ENCODE assay signal across 13 cellular contexts in genomic region chr3:50268276-50268675, GRCh38. TPM values are rescaled to one million over a fixed set of nuclear protein-coding genes. Genes with fewer than 3 reads are reported as not detected.
DNase-seq lines count a peak whose midpoint lies in the region; ATAC-seq, FAIRE-seq and TF ChIP-seq lines count a peak whose summit lies in the region.
"Had no signal": no experiment of that assay in that cellular context is flagged by ENCODE, and none has a peak within 500 bp of the region (broad histone marks: within the 10 kb centered on the region; RNA-seq: fewer than 3 reads in every experiment).

No MANE protein-coding gene starts in this region.

- no peaks in the 10 kb centered on the region for H3K79me1 ChIP-seq in mesendoderm (ENCODE audit: low read length)

- H3K9ac ChIP-seq in mesendoderm (ENCODE audit: low read length): no peak overlapping the region

- H2BK120ac ChIP-seq in mesendoderm (ENCODE audit: low read depth, low read length): no peak overlapping the region

- no peak overlapping the region for H3K56ac ChIP-seq in mesendoderm (ENCODE audit: low read length)

- H2BK15ac ChIP-seq in mesendoderm (replicated peaks; ENCODE audit: low read depth): no peak overlapping the region

- no peak for FAIRE-seq in pancreas (lab: Jason Lieb, UNC)
- FAIRE-seq: D721Med had no signal

- peaks cover 20 to 75% (median 57%) of the 10 kb centered on the region in 9 donors for H3K4me1 ChIP-seq in heart right ventricle
- H3K4me1 ChIP-seq in pancreas: peaks cover 25 to 45% (median 29%) of the 10 kb centered on the region in 3 donors
- H3K4me1 ChIP-seq in vagina: peaks cover 98% of the 10 kb centered on the region
- peaks cover 17% of the 10 kb centered on the region for H3K4me1 ChIP-seq in mesendoderm (ENCODE audit: control insufficient read depth, low read depth, low read length)

- no peak overlapping the region for H2BK5ac ChIP-seq in mesendoderm (ENCODE audit: low read length)

- no peak overlapping the region for H4K5ac ChIP-seq in mesendoderm (ENCODE audit: low read length)

- WGBS in heart right ventricle, 2 donors: 50 to 54% methylated on average over 3 of the region's 3 CpGs
- 25 to 28% methylated on average over 3 of the region's 3 CpGs for WGBS in pancreas, 2 donors
- no CpG with 5 or more reads among the region's 3 CpGs for WGBS in mesendoderm (ENCODE audit: extremely low coverage, insufficient coverage, low lambda C conversion rate)

- TF ChIP-seq CTCF in heart right ventricle (IDR thresholded peaks at IDR 0.05) (no peak), fibroblast of the aortic adventitia (IDR thresholded peaks at IDR 0.05; ENCODE audit: insufficient read depth, low read length) (no peak), pancreas (IDR thresholded peaks at IDR 0.05) (no peak), vagina (IDR thresholded peaks at IDR 0.05) (no peak)

- H3K23ac ChIP-seq in mesendoderm (ENCODE audit: low read length): no peak overlapping the region

- CTCF ChIA-PET in HEK293T (lab: Yijun Ruan, JAX): interaction anchor here (0.8 to 1.6 kb wide), 3 partner anchors 11 to 39 kb away, joined by 3 to 5 read pairs (median 3); no protein-coding TSS in a partner anchor

- no peak for DNase-seq in heart right ventricle
- DNase-seq in cardiac septum (ENCODE audit: low spot score): no peak
- no peak for DNase-seq in fibroblast of the aortic adventitia (ENCODE audit: low read depth)
- DNase-seq in pancreas: no peak
- no peak for DNase-seq in vagina (ENCODE audit: extremely low spot score in 2 of 2)
- DNase-seq in HEK293T (ENCODE audit: extremely low spot score): no peak
- DNase-seq in NCI-H82 treated with DMSO at 0.1 percent for 48 hours (lab: John Stamatoyannopoulos, UW; ENCODE audit: unreplicated experiment): no peak
- no peak for DNase-seq in mesendoderm

- POLR2A ChIA-PET in HEK293T (lab: Yijun Ruan, JAX): interaction anchor here (0.8 to 2.6 kb wide), 6 partner anchors 9 to 339 kb away, joined by 3 to 12 read pairs (median 5); partner anchors contain the start of genes GNAI2 and MON1A

- no peak overlapping the region for H3K4me2 ChIP-seq in mesendoderm (ENCODE audit: low read length)

- no peaks in the 10 kb centered on the region for H3K79me2 ChIP-seq in mesendoderm (ENCODE audit: control insufficient read depth, insufficient read depth, low read length)

- ATAC-seq in heart right ventricle (peak in 1 of 8 donors; percentile 0), pancreas (no peak)

- no peak overlapping the region for H3K4ac ChIP-seq in mesendoderm (ENCODE audit: low read depth, low read length)

- peak overlapping the region in 9 of 10 donors; percentile 58 to 98 (median 94) for H3K27ac ChIP-seq in heart right ventricle
- H3K27ac ChIP-seq in pancreas: peak overlapping the region; percentile 87 to 94 (median 90)
- H3K27ac ChIP-seq in vagina: peak overlapping the region; percentile 98
- H3K27ac ChIP-seq in mesendoderm (ENCODE audit: low read depth, low read length): no peak overlapping the region
- H3K27ac ChIP-seq: foreskin keratinocyte had no signal

- H3K27me3 ChIP-seq in heart right ventricle (peaks cover 0 to 16% (median 0%) of the 10 kb centered on the region in 7 donors), pancreas (no peaks in the 10 kb centered on the region), vagina (no peaks in the 10 kb centered on the region), mesendoderm (ENCODE audit: insufficient read depth, low read length, poor library complexity) (no peaks in the 10 kb centered on the region)

- intact Hi-C loops in heart right ventricle (cut with DNase I): loop anchor here in 1 of 10 donors (10.0 kb wide), 1 partner anchor 57 kb away; the partner anchor contains the start of genes HYAL2 and TUSC2
- intact Hi-C loops in cardiac septum (cut with DNase I): no loop called here
- intact Hi-C loops in pancreas (cut with DNase I): no loop called here
- intact Hi-C loops in vagina (cut with DNase I): no loop called here

- H4K8ac ChIP-seq in mesendoderm (ENCODE audit: low read depth, low read length): no peak overlapping the region

- H3K36me3 ChIP-seq in heart right ventricle (no peaks in the 10 kb centered on the region), pancreas (no peaks in the 10 kb centered on the region), vagina (no peaks in the 10 kb centered on the region), mesendoderm (ENCODE audit: control insufficient read depth, insufficient read depth, low read length) (no peaks in the 10 kb centered on the region)

- H3K9me3 ChIP-seq in heart right ventricle (no peaks in the 10 kb centered on the region), pancreas (no peaks in the 10 kb centered on the region), vagina (no peaks in the 10 kb centered on the region)

- H3K18ac ChIP-seq in mesendoderm (ENCODE audit: low read length): no peak overlapping the region

- H2AK5ac ChIP-seq in mesendoderm (ENCODE audit: low read length): no peak overlapping the region

- H3K4me3 ChIP-seq in heart right ventricle (peak overlapping the region in 6 of 10 donors; percentile 47 to 71 (median 64)), fibroblast of the aortic adventitia (ENCODE audit: low read depth, low read length) (peak overlapping the region; percentile 58), pancreas (peak overlapping the region in 2 of 4 donors; percentile 49 to 58), vagina (peak overlapping the region; percentile 37 to 46), mesendoderm (ENCODE audit: low read length) (no peak overlapping the region)

- TF ChIP-seq POLR2A in vagina (IDR thresholded peaks at IDR 0.05): no peak

TF ChIP-seq in HEK293T, 16 proteins besides CTCF, POLR2A, EP300 and RAD21:
- TF ChIP-seq TARDBP (IDR thresholded peaks at IDR 0.05) (no peak), ARNT (IDR thresholded peaks at IDR 0.05) (no peak), ZNF384 (IDR thresholded peaks at IDR 0.05) (no peak), SP1 (IDR thresholded peaks at IDR 0.05) (no peak), ELF4 (IDR thresholded peaks at IDR 0.05) (no peak), SUZ12 (IDR thresholded peaks at IDR 0.05) (no peak), FOXA1 (IDR thresholded peaks at IDR 0.05) (no peak), LEF1 (IDR thresholded peaks at IDR 0.05; ENCODE audit: borderline replicate concordance) (no peak), NFRKB (IDR thresholded peaks at IDR 0.05) (no peak), BHLHE40 (IDR thresholded peaks at IDR 0.05; ENCODE audit: borderline replicate concordance) (no peak), CTBP1 (IDR thresholded peaks at IDR 0.05; ENCODE audit: borderline replicate concordance) (no peak), L3MBTL2 (conservative IDR thresholded peaks at IDR 0.05) (no peak)

RNA-seq across cellular contexts. Expression of gene SEMA3B, which starts 0.7 kb away (rescaled TPM):
- total RNA-seq in heart right ventricle (10 to 100 TPM; 14.9 to 28.8 (median 21.9) TPM), cardiac septum (26.5 TPM), fibroblast of the aortic adventitia (ENCODE audit: low replicate concordance) (9.7 and 110 TPM in 2 replicates), pancreas (10 to 100 TPM; 27.5 to 53.5 (median 33.2) TPM), vagina (32.9 TPM)
- polyA plus RNA-seq in heart right ventricle (10 to 100 TPM; 21.2 to 46.7 TPM), pancreas (100 to 1,000 TPM; 118 to 223 TPM)
- polyA plus RNA-seq in mesendoderm (2013, experiment 1 of 2): 1.9 TPM
- 2.2 TPM for polyA plus RNA-seq in mesendoderm (2013, experiment 2 of 2)

RNA-seq across cellular contexts. Expression of gene LSMEM2, which starts 10.6 kb away (rescaled TPM):
- 10 to 100 TPM; 13.2 to 45.2 (median 33.2) TPM for total RNA-seq in heart right ventricle
- 10 to 100 TPM in 1 of 2 donors, 1 to 10 TPM in 1; 1.9 to 26.3 TPM for polyA plus RNA-seq in heart right ventricle
- total RNA-seq in cardiac septum: 25.7 TPM
- total RNA-seq in fibroblast of the aortic adventitia (ENCODE audit: low replicate concordance): not detected in 2 replicates
- under 1 TPM in 1 of 6 donors, not detected in 5; 0.12 TPM for total RNA-seq in pancreas
- 1 to 10 TPM in 1 of 2 donors, under 1 TPM in 1; 0.15 to 2.1 TPM for polyA plus RNA-seq in pancreas
- total RNA-seq in vagina: not detected
- polyA plus RNA-seq in mesendoderm (2013, experiment 1 of 2): 0.06 TPM
- 0.06 TPM for polyA plus RNA-seq in mesendoderm (2013, experiment 2 of 2)
- total RNA-seq: foreskin keratinocyte; kidney epithelial cell; OCI-LY7; T-helper 1 cell treated with Interleukin-12 subunit alpha and Interleukin-12 subunit beta and Interleukin-4 antibody, amounts not matched to agents 30 ng/mL and 1 ng/mL, for 36 hours had no signal

RNA-seq across cellular contexts. Expression of gene IFRD2, which starts 24.0 kb away (rescaled TPM):
- total RNA-seq in heart right ventricle (10 to 100 TPM; 45.3 to 96.2 (median 54.1) TPM), cardiac septum (45.7 TPM), fibroblast of the aortic adventitia (ENCODE audit: low replicate concordance) (45.3 and 72.7 TPM in 2 replicates), pancreas (10 to 100 TPM; 47.1 to 81.6 (median 55.1) TPM), vagina (37.3 TPM)
- polyA plus RNA-seq in heart right ventricle (100 to 1,000 TPM in 1 of 2 donors, 10 to 100 TPM in 1; 88.1 to 123 TPM), pancreas (100 to 1,000 TPM; 101 to 117 TPM)
- 76.8 TPM for polyA plus RNA-seq in mesendoderm (2013, experiment 1 of 2)
- polyA plus RNA-seq in mesendoderm (2013, experiment 2 of 2): 74.0 TPM

RNA-seq across cellular contexts. Expression of gene HYAL3, which starts 30.9 kb away (rescaled TPM):
- total RNA-seq in heart right ventricle (1 to 10 TPM in 8 of 10 donors, under 1 TPM in 2; 0.80 to 3.0 (median 1.9) TPM), cardiac septum (1.3 TPM), fibroblast of the aortic adventitia (ENCODE audit: low replicate concordance) (1.2 and 3.1 TPM in 2 replicates), pancreas (1 to 10 TPM in 1 of 6 donors, under 1 TPM in 5; 0.46 to 1.3 (median 0.65) TPM), vagina (8.1 TPM)
- polyA plus RNA-seq in heart right ventricle (1 to 10 TPM; 2.0 to 2.8 TPM), pancreas (1 to 10 TPM; 1.6 to 2.1 TPM)
- 3.6 TPM for polyA plus RNA-seq in mesendoderm (2013, experiment 1 of 2)
- 3.0 TPM for polyA plus RNA-seq in mesendoderm (2013, experiment 2 of 2)

RNA-seq across cellular contexts. Expression of gene NAA80, which starts 30.9 kb away (rescaled TPM):
- 10 to 100 TPM in 1 of 10 donors, 1 to 10 TPM in 9; 7.7 to 11.1 (median 8.2) TPM for total RNA-seq in heart right ventricle
- 10 to 100 TPM in 1 of 2 donors, 1 to 10 TPM in 1; 6.4 to 13.5 TPM for polyA plus RNA-seq in heart right ventricle
- total RNA-seq in cardiac septum: 8.5 TPM
- total RNA-seq in fibroblast of the aortic adventitia (ENCODE audit: low replicate concordance): 3.8 and 8.4 TPM in 2 replicates
- 1 to 10 TPM; 2.6 to 6.6 (median 5.0) TPM for total RNA-seq in pancreas
- 10 to 100 TPM; 13.0 to 15.6 TPM for polyA plus RNA-seq in pancreas
- total RNA-seq in vagina: 10.1 TPM
- 6.2 TPM for polyA plus RNA-seq in mesendoderm (2013, experiment 1 of 2)
- 6.0 TPM for polyA plus RNA-seq in mesendoderm (2013, experiment 2 of 2)

Comparison
In these comparisons a context has a peak if more than half of its experiments do, and no peak if none do; other contexts are left out.
1. RNA of gene LSMEM2, which starts 10.6 kb away (total RNA-seq): 13.2 to 45.2 TPM in heart right ventricle and 25.7 TPM in cardiac septum (single experiment); not detected in vagina (single experiment), 0.12 TPM in pancreas and not detected in fibroblast of the aortic adventitia; every median in the first group is over 10 times any median in the second.